ENCODE assay signal across 19 cellular contexts in the genomic region with DNA sequence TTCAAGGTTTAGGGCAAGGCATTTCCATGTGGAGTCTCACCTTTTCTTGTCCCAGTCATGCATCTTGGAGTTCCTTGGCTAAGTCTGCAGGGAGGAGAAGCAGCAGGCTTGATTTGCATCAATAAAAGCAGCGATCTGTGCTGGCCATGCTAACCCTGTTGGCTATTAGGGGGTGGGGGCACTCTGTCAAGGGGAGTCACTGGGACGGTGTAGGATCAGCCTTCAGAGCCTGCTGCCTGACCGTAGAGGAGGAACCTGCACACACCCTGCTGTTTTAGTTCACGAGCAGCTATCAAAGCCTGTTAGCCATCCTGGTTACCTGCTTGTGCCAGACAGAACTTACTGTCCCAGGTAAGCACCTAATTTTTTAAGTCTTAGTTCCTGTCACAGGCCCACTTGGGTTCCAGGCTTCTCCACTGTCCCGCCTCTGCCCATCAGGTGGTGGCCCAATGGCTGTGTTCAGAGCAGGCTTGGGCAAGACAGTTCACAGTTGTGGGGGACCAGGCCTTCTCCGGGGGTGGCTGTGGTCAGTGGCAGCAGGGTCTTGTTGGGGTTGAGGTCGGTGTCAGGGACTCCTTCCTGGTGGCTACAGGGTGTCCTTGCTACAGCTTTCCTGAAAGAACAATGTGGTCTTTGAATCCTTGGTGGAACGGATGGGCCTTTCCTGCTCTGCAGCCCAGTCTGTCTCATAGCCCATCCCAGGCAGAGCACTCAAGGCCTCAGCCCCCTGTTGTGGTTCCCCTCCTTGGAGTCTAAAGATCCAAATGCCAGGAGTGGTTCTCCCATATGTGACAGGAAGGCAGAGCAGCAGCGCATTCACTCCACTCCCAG. TPM values are rescaled to one million over a fixed set of nuclear protein-coding genes. Genes with fewer than 3 reads are reported as not detected.
DNase-seq lines count a peak whose midpoint lies in the region; ATAC-seq and TF ChIP-seq lines count a peak whose summit lies in the region.
"Had no signal": no experiment of that assay in that cellular context is flagged by ENCODE, and none has a peak within 500 bp of the region (broad histone marks: within the 10 kb centered on the region; RNA-seq: fewer than 3 reads in every experiment).

No MANE protein-coding gene starts in this region.

- H3K27me3 ChIP-seq in spleen (replicated peaks in 1 of 7), result no peaks in the 10 kb centered on the region
- H3K27me3 ChIP-seq: BLaER1, right lobe of liver had no signal

- peak in 1 of 11 experiments; percentile 3 for TF ChIP-seq CTCF in spleen (IDR thresholded peaks at IDR 0.05 in 8 of 11, conservative IDR thresholded peaks at IDR 0.05 in 3 of 11)

- H3K4me3 Mint-ChIP-seq in T-helper 17 cell (no peak overlapping the region), immature natural killer cell (no peak overlapping the region)
- H3K4me3 Mint-ChIP-seq: activated T-helper 1 cell treated with anti-CD3 and anti-CD28 coated beads, Interleukin-12 subunit alpha, Interleukin-12 subunit beta, Interleukin-2, Interleukin-4 antibody, amounts not matched to agents 30 ng/mL and 10 ng/mL and 1 ng/mL, durations not matched to agents 14 hours and 24 hours and 36 hours had no signal

- H3K27me3 Mint-ChIP-seq in T-helper 17 cell (no peaks in the 10 kb centered on the region), immature natural killer cell (ENCODE audit: low read depth in 3 of 3) (peaks cover 2 to 19% (median 14%) of the 10 kb centered on the region in 3 donors)

- H3K9me3 ChIP-seq in T-helper 17 cell (ENCODE audit: control insufficient read depth, low read length, poor library complexity, severe bottlenecking) (no peaks in the 10 kb centered on the region), spleen (no peaks in the 10 kb centered on the region)
- H3K9me3 ChIP-seq: BLaER1, right lobe of liver had no signal

- no peak overlapping the region for H3K4me3 ChIP-seq in spleen
- H3K4me3 ChIP-seq: BLaER1, right lobe of liver had no signal

- H3K9me3 Mint-ChIP-seq in immature natural killer cell, result no peaks in the 10 kb centered on the region
- H3K9me3 Mint-ChIP-seq: activated T-helper 1 cell treated with anti-CD3 and anti-CD28 coated beads, Interleukin-12 subunit alpha, Interleukin-12 subunit beta, Interleukin-2, Interleukin-4 antibody, amounts not matched to agents 30 ng/mL and 10 ng/mL and 1 ng/mL, durations not matched to agents 14 hours and 24 hours and 36 hours had no signal

- WGBS in spleen, 5 donors, result 73 to 84% (median 79%) methylated on average over 9 of the region's 9 CpGs

- H3K27ac ChIP-seq in spleen, result peak overlapping the region in 7 of 8 donors; percentile 36 to 82 (median 74)
- H3K27ac ChIP-seq: BLaER1, right lobe of liver had no signal

- peak overlapping the region; percentile 76 for H3K27ac Mint-ChIP-seq in T-helper 17 cell
- peak overlapping the region in 5 of 6 donors; percentile 18 to 77 (median 55) for H3K27ac Mint-ChIP-seq in immature natural killer cell
- H3K27ac Mint-ChIP-seq: activated T-helper 1 cell treated with anti-CD3 and anti-CD28 coated beads, Interleukin-12 subunit alpha, Interleukin-12 subunit beta, Interleukin-2, Interleukin-4 antibody, amounts not matched to agents 30 ng/mL and 10 ng/mL and 1 ng/mL, durations not matched to agents 14 hours and 24 hours and 36 hours had no signal

- DNase-seq in activated CD4-positive, CD25-positive, alpha-beta regulatory T cell treated with anti-CD3 and anti-CD28 coated beads, Interleukin-2, amount 50 U/mL, for 72 hours, result peak; percentile 22
- no peak for DNase-seq in activated CD4-positive, CD25-positive, alpha-beta regulatory T cell (lab: John Stamatoyannopoulos, UW)
- no peak for DNase-seq in T-helper 17 cell
- DNase-seq in immature natural killer cell, result no peak
- no peak for DNase-seq in spleen
- DNase-seq in COLO668 (lab: John Stamatoyannopoulos, UW; ENCODE audit: unreplicated experiment), result no peak
- no peak for DNase-seq in stimulated activated CD4-positive, alpha-beta T cell treated with anti-CD3 and anti-CD28 coated beads, Interleukin-2, amount 100 ng/mL, for 48 hours
- DNase-seq: 8988T; activated CD4-positive, alpha-beta T cell treated with anti-CD3 and anti-CD28 coated beads, Interleukin-2, amount 50 U/mL, for 1 hour; caudate nucleus; effector CD8-positive, alpha-beta T cell; left ventricle myocardium superior; NCI-H1105; stimulated activated naive CD8-positive, alpha-beta T cell treated with anti-CD3 and anti-CD28 coated beads, Interleukin-15, Interleukin-2, amounts not matched to agents 100 U/mL and 50 U/mL, for 24 hours; trophoblast cell had no signal

- peaks cover 8% of the 10 kb centered on the region for H3K36me3 Mint-ChIP-seq in T-helper 17 cell (ENCODE audit: low read depth)
- peaks cover 12 to 37% (median 25%) of the 10 kb centered on the region in 3 donors for H3K36me3 Mint-ChIP-seq in immature natural killer cell

- peaks cover 0 to 64% (median 29%) of the 10 kb centered on the region in 6 donors for H3K4me1 ChIP-seq in spleen
- H3K4me1 ChIP-seq: BLaER1 had no signal

- peaks cover 0 to 80% (median 61%) of the 10 kb centered on the region in 6 donors for H3K36me3 ChIP-seq in spleen

- H3K4me1 Mint-ChIP-seq in T-helper 17 cell, result peaks cover 12% of the 10 kb centered on the region
- peaks cover 25 to 29% of the 10 kb centered on the region in 2 donors for H3K4me1 Mint-ChIP-seq in immature natural killer cell

- TF ChIP-seq POLR2A in spleen (IDR thresholded peaks at IDR 0.05), result no peak

- intact Hi-C loops in spleen (cut with DNase I; ENCODE audit: low total_unique reads), result no loop called here

- ATAC-seq in T-helper 17 cell (peak; percentile 8), GM21529 (IDR thresholded peaks at IDR 0.05; ENCODE audit: unreplicated experiment) (no peak)
- ATAC-seq: left ventricle myocardium superior; right lobe of liver; stimulated activated naive CD8-positive, alpha-beta T cell treated with anti-CD3 and anti-CD28 coated beads, Interleukin-15, Interleukin-2, amounts not matched to agents 100 U/mL and 50 U/mL, for 24 hours had no signal

RNA-seq across cellular contexts. Expression of gene SECISBP2, which starts 43.7 kb away (rescaled TPM):
- total RNA-seq in T-helper 17 cell (100 to 1,000 TPM; 106 to 115 TPM), spleen (100 to 1,000 TPM in 1 of 7 donors, 10 to 100 TPM in 6; 55.7 to 117 (median 86.7) TPM)
- polyA plus RNA-seq in immature natural killer cell (10 to 100 TPM in 1 of 3 donors, 1 to 10 TPM in 2; 3.9 to 16.4 (median 9.7) TPM), spleen (10 to 100 TPM; 20.7 to 40.2 (median 38.4) TPM)

RNA-seq across cellular contexts. Expression of gene CKS2, which starts 51.0 kb away (rescaled TPM):
- total RNA-seq in T-helper 17 cell (10 to 100 TPM; 11.9 to 18.1 TPM), spleen (10 to 100 TPM in 6 of 7 donors, 1 to 10 TPM in 1; 9.2 to 27.3 (median 13.9) TPM)
- polyA plus RNA-seq in immature natural killer cell (10 to 100 TPM; 34.4 to 48.9 (median 45.9) TPM), spleen (100 to 1,000 TPM in 2 of 3 donors, 10 to 100 TPM in 1; 50.0 to 142 (median 109) TPM)
